In genomic region chr6:52305385-52305784, GRCh38 we compare ENCODE assay signal across 9 cellular contexts. TPM values are rescaled to one million over a fixed set of nuclear protein-coding genes. Genes with fewer than 3 reads are reported as not detected.
A peak's percentile ranks its signal among the peaks of the same experiment; 100 is the strongest.
DNase-seq lines count a peak whose midpoint lies in the region; ATAC-seq and TF ChIP-seq lines count a peak whose summit lies in the region.
"Had no signal": no experiment of that assay in that cellular context is flagged by ENCODE, and none has a peak within 500 bp of the region (broad histone marks: within the 10 kb centered on the region; RNA-seq: fewer than 3 reads in every experiment).

No MANE protein-coding gene starts in this region.

- peaks cover 2 to 3% of the 10 kb centered on the region in 2 experiments; a peak in 3 of 5 replicates for H3K9me3 Mint-ChIP-seq in H9

- intact Hi-C loops in sigmoid colon (cut with DNase I) = no loop called here

- H3K27ac ChIP-seq in coronary artery = peak overlapping the region; percentile 8 to 60
- peak overlapping the region; percentile 52 to 71 (median 65) for H3K27ac ChIP-seq in sigmoid colon
- no peak overlapping the region for H3K27ac ChIP-seq in H9 (ENCODE audit: insufficient read length, low read depth, low read length)

- H3K36me3 ChIP-seq in GM06990 (ENCODE audit: control insufficient read depth, insufficient read depth, low read length) = no peaks in the 10 kb centered on the region
- H3K36me3 ChIP-seq in sigmoid colon = no peaks in the 10 kb centered on the region

- no peak overlapping the region for H4K91ac ChIP-seq in H9 (ENCODE audit: insufficient read length, low read depth, low read length)

- WGBS in sigmoid colon, 2 donors = 22 to 44% methylated on average over 5 of the region's 5 CpGs
- no CpG with 5 or more reads among the region's 5 CpGs for WGBS in H9 (ENCODE audit: extremely low coverage, insufficient read length, low lambda C conversion rate)

- H3K4me2 ChIP-seq in H9 (ENCODE audit: insufficient read depth, insufficient read length, low read length) = no peak overlapping the region

- no peak overlapping the region for H4K5ac ChIP-seq in H9 (ENCODE audit: insufficient read length, low read depth, low read length)

- H3K79me2 ChIP-seq in H9 (ENCODE audit: insufficient read depth, low read length) = no peaks in the 10 kb centered on the region

- ATAC-seq in HG03342 (IDR thresholded peaks at IDR 0.05; ENCODE audit: unreplicated experiment) = peak; percentile 9
- ATAC-seq: Panc1 had no signal

- no peak for TF ChIP-seq EP300 in sigmoid colon (IDR thresholded peaks at IDR 0.05)

- peaks cover 0 to 27% (median 23%) of the 10 kb centered on the region in 4 donors for H3K4me1 ChIP-seq in sigmoid colon
- H3K4me1 ChIP-seq in H9 (ENCODE audit: insufficient read depth, low read length) = no peaks in the 10 kb centered on the region

- H3K4me3 Mint-ChIP-seq in H9 = no peak overlapping the region

- H2BK20ac ChIP-seq in H9 (ENCODE audit: low read depth, low read length, poor library complexity, severe bottlenecking) = no peak overlapping the region

- no peak overlapping the region for H3K23ac ChIP-seq in H9 (ENCODE audit: insufficient read length, low read depth, low read length)

- no peaks in the 10 kb centered on the region for H3K9me3 ChIP-seq in sigmoid colon
- no peaks in the 10 kb centered on the region for H3K9me3 ChIP-seq in H9 (ENCODE audit: control insufficient read depth, low read depth, low read length)

- no peak overlapping the region for H2AFZ ChIP-seq in H9 (ENCODE audit: low read length)

- H3K4ac ChIP-seq in H9 (ENCODE audit: low read depth, low read length) = no peak overlapping the region

- H3K56ac ChIP-seq in H9 (ENCODE audit: insufficient read length, low read depth, low read length) = no peak overlapping the region

- H3K27me3 ChIP-seq in GM06990 (replicated peaks; ENCODE audit: control insufficient read depth, insufficient read depth, low read length) (no peaks in the 10 kb centered on the region), sigmoid colon (no peaks in the 10 kb centered on the region), H9 (ENCODE audit: insufficient read depth, low read length) (no peaks in the 10 kb centered on the region)

- peaks cover 6 to 11% of the 10 kb centered on the region in 2 experiments for H3K4me1 Mint-ChIP-seq in H9

- H2BK5ac ChIP-seq in H9 (ENCODE audit: insufficient read length, low read length) = no peak overlapping the region

- H3K23me2 ChIP-seq in H9 (ENCODE audit: insufficient read length, low read depth, low read length, poor library complexity, severe bottlenecking) = no peaks in the 10 kb centered on the region

- DNase-seq in GM06990 (ENCODE audit: extremely low read depth, insufficient read length) (no peak), coronary artery (ENCODE audit: low spot score) (no peak), sigmoid colon (no peak), NCI-H187 treated with DMSO at 0.1 percent for 48 hours (lab: John Stamatoyannopoulos, UW) (no peak), retina (no peak), H9 (no peak), cerebellar nuclear complex (lab: John Stamatoyannopoulos, UW) (no peak)

- H2BK12ac ChIP-seq in H9 (ENCODE audit: insufficient read length, low read depth, low read length) = no peak overlapping the region

- no peaks in the 10 kb centered on the region for H3K36me3 Mint-ChIP-seq in H9 (ENCODE audit: insufficient read depth in 1 of 3, low read depth in 3 of 3)

- TF ChIP-seq POLR2A in sigmoid colon (IDR thresholded peaks at IDR 0.05) = no peak

- no peaks in the 10 kb centered on the region for H3K79me1 ChIP-seq in H9 (ENCODE audit: insufficient read depth, low read depth, low read length, poor library complexity, severe bottlenecking)

- H3T11ph ChIP-seq in H9 (ENCODE audit: low read length) = no peak overlapping the region

- no peak for TF ChIP-seq CTCF in GM06990 (IDR thresholded peaks at IDR 0.05; ENCODE audit: insufficient read depth, low read length, poor library complexity, severe bottlenecking)
- no peak for TF ChIP-seq CTCF in coronary artery (IDR thresholded peaks at IDR 0.05)
- no peak for TF ChIP-seq CTCF in sigmoid colon (IDR thresholded peaks at IDR 0.05)
- TF ChIP-seq CTCF in H9 (conservative IDR thresholded peaks at IDR 0.05) = no peak

- H4K8ac ChIP-seq in H9 (replicated peaks; ENCODE audit: insufficient read length, low read depth, low read length) = no peak overlapping the region

- no peak overlapping the region for H3K14ac ChIP-seq in H9 (ENCODE audit: insufficient read depth, low read length)

- no peak overlapping the region for H2AK5ac ChIP-seq in H9 (ENCODE audit: insufficient read length, low read length)

- H3K9ac ChIP-seq in H9 (ENCODE audit: extremely low read depth, insufficient read length, low read length) = no peak overlapping the region

- peak overlapping the region; percentile 1; the same call in 1 of the 2 replicates for H3K4me3 ChIP-seq in GM06990 (replicated peaks; ENCODE audit: low read depth, low read length)
- H3K4me3 ChIP-seq in coronary artery = peak overlapping the region; percentile 47
- no peak overlapping the region for H3K4me3 ChIP-seq in sigmoid colon

- H2BK120ac ChIP-seq in H9 (ENCODE audit: low read depth, low read length, poor library complexity, severe bottlenecking) = no peak overlapping the region

- peaks cover 6% of the 10 kb centered on the region; the same call in 1 of the 2 replicates for H3K27me3 Mint-ChIP-seq in H9 (ENCODE audit: low read depth)

- no peak overlapping the region for H2BK15ac ChIP-seq in H9 (ENCODE audit: low read depth, low read length)

- no peak overlapping the region for H3K27ac Mint-ChIP-seq in H9

- no peaks in the 10 kb centered on the region for H4K20me1 ChIP-seq in H9 (ENCODE audit: control insufficient read depth, insufficient read depth, insufficient read length)

- no peak overlapping the region for H3K18ac ChIP-seq in H9 (ENCODE audit: insufficient read length, low read depth, low read length)

RNA-seq across cellular contexts. Expression of gene MCM3, which starts 20.8 kb away (rescaled TPM):
- total RNA-seq in sigmoid colon = 10 to 100 TPM; 31.0 to 36.8 (median 32.8) TPM
- 10 to 100 TPM; 13.2 to 54.7 (median 16.6) TPM for polyA plus RNA-seq in sigmoid colon
- 252 and 255 TPM in 2 replicates for total RNA-seq in H9 (2021)

RNA-seq across cellular contexts. Expression of gene PAQR8, which starts 56.6 kb away (rescaled TPM):
- total RNA-seq in sigmoid colon (10 to 100 TPM; 12.2 to 17.4 (median 13.8) TPM), H9 (2021) (3.0 and 3.4 TPM in 2 replicates)
- polyA plus RNA-seq in sigmoid colon = 10 to 100 TPM; 15.6 to 49.2 (median 16.4) TPM

Comparison
In these comparisons a context has a peak if more than half of its experiments do, and no peak if none do; other contexts are left out.
1. H3K4me3 ChIP-seq: peak in GM06990 (single experiment) and coronary artery (single experiment); none in sigmoid colon (0 of 4).